27 cellular contexts compared by ENCODE assay signal in genomic region chr5:106106384-106106783, GRCh38.
"Had no signal": no experiment of that assay in that cellular context is flagged by ENCODE, and none has a peak within 500 bp of the region (broad histone marks: within the 10 kb centered on the region; RNA-seq: fewer than 3 reads in every experiment).

No MANE protein-coding gene starts in this region.

- H3K27ac Mint-ChIP-seq: activated B cell treated with CpG ODN at 0.5 μM for 24 hours; activated CD4-positive, alpha-beta T cell treated with anti-CD3 and anti-CD28 coated beads for 36 hours; activated naive CD8-positive, alpha-beta T cell; activated T-cell treated with anti-CD3 and anti-CD28 coated beads, Interleukin-2, amount 50 U/mL, for 24 hours; activated T-helper 17 cell treated with anti-CD3 and anti-CD28 coated beads, Interleukin-2, amount 50 U/mL, for 72 hours; memory B cell; nephron progenitor cell; stimulated activated memory B cell treated with anti-CD40 and anti-IgM and Interleukin-4, amounts not matched to agents 10 μg/mL and 1 μg/mL and 100 μg/mL, for 72 hours; T-helper 1 cell treated with Interleukin-12 subunit alpha and Interleukin-12 subunit beta and Interleukin-4 antibody, amounts not matched to agents 30 μg/mL and 1 μg/mL, for 36 hours; type B pancreatic cell had no signal

- H3K27me3 Mint-ChIP-seq: activated B cell treated with CpG ODN at 0.5 μM for 24 hours; activated CD4-positive, alpha-beta T cell treated with anti-CD3 and anti-CD28 coated beads for 36 hours; activated naive CD8-positive, alpha-beta T cell; activated T-cell treated with anti-CD3 and anti-CD28 coated beads, Interleukin-2, amount 50 U/mL, for 24 hours; activated T-helper 17 cell treated with anti-CD3 and anti-CD28 coated beads, Interleukin-2, amount 50 U/mL, for 72 hours; memory B cell; stimulated activated memory B cell treated with anti-CD40 and anti-IgM and Interleukin-4, amounts not matched to agents 10 μg/mL and 1 μg/mL and 100 μg/mL, for 72 hours; type B pancreatic cell had no signal

- ATAC-seq: activated CD4-positive, alpha-beta T cell treated with anti-CD3 and anti-CD28 coated beads for 36 hours; activated T-helper 17 cell treated with anti-CD3 and anti-CD28 coated beads, Interleukin-2, amount 50 U/mL, for 72 hours; gastrocnemius medialis; left cardiac atrium; mucosa of descending colon; right lobe of liver; stimulated activated memory B cell treated with anti-CD40 and anti-IgM and Interleukin-4, amounts not matched to agents 10 μg/mL and 1 μg/mL and 100 μg/mL, for 72 hours had no signal

- FAIRE-seq: astrocyte, islet of Langerhans had no signal

- H3K4me1 Mint-ChIP-seq: activated B cell treated with CpG ODN at 0.5 μM for 24 hours; activated CD4-positive, alpha-beta T cell treated with anti-CD3 and anti-CD28 coated beads for 36 hours; activated T-helper 17 cell treated with anti-CD3 and anti-CD28 coated beads, Interleukin-2, amount 50 U/mL, for 72 hours; memory B cell; nephron progenitor cell; stimulated activated memory B cell treated with anti-CD40 and anti-IgM and Interleukin-4, amounts not matched to agents 10 μg/mL and 1 μg/mL and 100 μg/mL, for 72 hours had no signal

- H3K36me3 Mint-ChIP-seq: activated naive CD8-positive, alpha-beta T cell; memory B cell; stimulated activated memory B cell treated with anti-CD40 and anti-IgM and Interleukin-4, amounts not matched to agents 10 μg/mL and 1 μg/mL and 100 μg/mL, for 72 hours; type B pancreatic cell had no signal

- H3K4me1 ChIP-seq: colonic mucosa, gastrocnemius medialis, parathyroid adenoma, testis had no signal

- H3K4me3 ChIP-seq: colonic mucosa, gastrocnemius medialis, mucosa of descending colon, right lobe of liver, skin epidermis, testis had no signal

- DNase-seq: activated B cell treated with CpG ODN at 0.5 μM for 24 hours; activated CD4-positive, alpha-beta T cell treated with anti-CD3 and anti-CD28 coated beads for 36 hours; activated CD4-positive, alpha-beta T cell treated with anti-CD3 and anti-CD28 coated beads, Interleukin-2, amount 50 U/mL, for 4 hours; activated CD8-positive, alpha-beta memory T cell treated with anti-CD3 and anti-CD28 coated beads for 24 hours; activated CD8-positive, alpha-beta memory T cell treated with anti-CD3 and anti-CD28 coated beads, Interleukin-2, amount 50 U/mL, for 4 hours; activated T-cell treated with anti-CD3 and anti-CD28 coated beads, Interleukin-2, amount 50 U/mL, for 24 hours; central memory CD4-positive, alpha-beta T cell; colonic mucosa; gastrocnemius medialis; hippocampal formation; left cardiac atrium; mucosa of descending colon; nephron progenitor cell; right lobe of liver; stimulated activated CD4-positive, alpha-beta T cell treated with anti-CD3 and anti-CD28 coated beads, Interleukin-15, amount 100 ng/mL, for 24 hours; T1000; testis had no signal

- H3K27me3 ChIP-seq: colonic mucosa, gastrocnemius medialis, right lobe of liver, testis had no signal

- H3K36me3 ChIP-seq: colonic mucosa, gastrocnemius medialis, right lobe of liver had no signal

- H3K9me3 ChIP-seq: colonic mucosa, gastrocnemius medialis, mucosa of descending colon, right lobe of liver, testis had no signal

- H3K27ac ChIP-seq: colonic mucosa, gastrocnemius medialis, parathyroid adenoma, right lobe of liver, skin epidermis, testis had no signal

- H3K9ac ChIP-seq: parathyroid adenoma had no signal

- H3K4me3 Mint-ChIP-seq: activated B cell treated with CpG ODN at 0.5 μM for 24 hours; activated CD4-positive, alpha-beta T cell treated with anti-CD3 and anti-CD28 coated beads for 36 hours; activated naive CD8-positive, alpha-beta T cell; activated T-cell treated with anti-CD3 and anti-CD28 coated beads, Interleukin-2, amount 50 U/mL, for 24 hours; activated T-helper 17 cell treated with anti-CD3 and anti-CD28 coated beads, Interleukin-2, amount 50 U/mL, for 72 hours; memory B cell; nephron progenitor cell; stimulated activated memory B cell treated with anti-CD40 and anti-IgM and Interleukin-4, amounts not matched to agents 10 μg/mL and 1 μg/mL and 100 μg/mL, for 72 hours; T-helper 1 cell treated with Interleukin-12 subunit alpha and Interleukin-12 subunit beta and Interleukin-4 antibody, amounts not matched to agents 30 μg/mL and 1 μg/mL, for 36 hours; type B pancreatic cell had no signal

- H2AFZ ChIP-seq: parathyroid adenoma had no signal

- H3K9me3 Mint-ChIP-seq: activated T-helper 17 cell treated with anti-CD3 and anti-CD28 coated beads, Interleukin-2, amount 50 U/mL, for 72 hours; nephron progenitor cell; stimulated activated memory B cell treated with anti-CD40 and anti-IgM and Interleukin-4, amounts not matched to agents 10 μg/mL and 1 μg/mL and 100 μg/mL, for 72 hours; T-helper 1 cell treated with Interleukin-12 subunit alpha and Interleukin-12 subunit beta and Interleukin-4 antibody, amounts not matched to agents 30 μg/mL and 1 μg/mL, for 36 hours; type B pancreatic cell had no signal
